In genomic region chr4:45327544-45327943, GRCh38 we compare ENCODE assay signal across 9 cellular contexts.
"Had no signal": no experiment of that assay in that cellular context is flagged by ENCODE, and none has a peak within 500 bp of the region (broad histone marks: within the 10 kb centered on the region; RNA-seq: fewer than 3 reads in every experiment).

No MANE protein-coding gene starts in this region.

- DNase-seq: GM23248, GOT3, H7, HFFc6, IMR-90 had no signal

- H2AFZ ChIP-seq: GM23248 had no signal

- H3K4me3 ChIP-seq: GM23248, HAP-1 had no signal

- H3K27ac ChIP-seq: GM23248, HL-60 had no signal

- ATAC-seq: HCT116, HepG2 had no signal

- H3K36me3 ChIP-seq: HAP-1 had no signal

- H3K4me1 ChIP-seq: HAP-1 had no signal

- H3K9me3 ChIP-seq: HAP-1 had no signal
